1 cellular context compared by ENCODE assay signal in the genomic region with DNA sequence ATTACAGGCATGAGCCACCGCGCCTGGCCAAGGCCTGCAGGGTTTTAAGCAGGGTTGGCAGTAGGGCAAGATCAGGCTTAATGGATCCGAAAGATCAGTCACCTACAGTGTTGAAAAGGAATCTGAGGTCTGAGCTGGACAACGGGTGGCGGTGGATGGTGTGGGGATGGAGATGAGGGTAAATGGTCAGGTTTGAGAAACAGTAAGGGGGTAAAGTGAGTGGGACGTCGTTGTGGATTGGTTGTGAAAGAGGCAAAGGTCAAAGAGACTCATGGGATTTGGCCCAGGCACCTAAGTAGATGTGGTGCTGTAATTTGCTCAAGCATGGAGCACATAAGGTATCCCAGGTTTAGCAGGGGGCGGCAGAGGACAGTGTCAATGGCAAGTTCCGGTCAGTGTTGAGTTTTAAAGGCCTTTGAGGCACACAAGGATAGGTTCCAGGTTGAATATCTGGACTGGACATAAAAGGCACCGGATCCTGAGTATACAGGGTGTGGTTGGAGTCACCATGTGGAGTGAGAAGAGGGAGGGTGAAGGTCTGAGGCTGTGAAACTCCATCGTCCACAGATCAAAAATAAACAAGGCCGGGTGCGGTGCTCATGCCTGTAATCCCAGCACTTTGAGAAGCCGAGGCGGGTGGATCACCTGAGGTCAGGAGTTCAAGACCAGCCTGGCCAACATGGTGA.
A peak's percentile ranks its signal among the peaks of the same experiment; 100 is the strongest.
TF ChIP-seq lines count a peak whose summit lies in the region.

No MANE protein-coding gene starts in this region.

TF ChIP-seq in K562, 482 proteins besides CTCF, POLR2A, EP300 and RAD21 (continued from another document):
- TF ChIP-seq XRCC5 (IDR thresholded peaks at IDR 0.05; ENCODE audit: low read depth, low read length) (no peak), PRMT5 (CRISPR knock-in tag; IDR thresholded peaks at IDR 0.05) (no peak), SMARCA5 (IDR thresholded peaks at IDR 0.05) (no peak; the same call in 1 of the 2 replicates), SP2 (IDR thresholded peaks at IDR 0.05; ENCODE audit: extremely low read depth, low read depth, low read length, poor library complexity, severe bottlenecking) (no peak), C11orf30 (IDR thresholded peaks at IDR 0.05; ENCODE audit: low read depth) (no peak), NFRKB (IDR thresholded peaks at IDR 0.05; ENCODE audit: low read depth) (no peak), PCBP2 (IDR thresholded peaks at IDR 0.05; ENCODE audit: low read depth, low read length, poor library complexity, severe bottlenecking) (no peak), XRCC3 (IDR thresholded peaks at IDR 0.05) (no peak), KDM4B (IDR thresholded peaks at IDR 0.05; ENCODE audit: borderline replicate concordance in 2 of 2, low read depth in 1 of 2) (no peak), ZNF23 (CRISPR knock-in tag; IDR thresholded peaks at IDR 0.05) (no peak), CREB1 (IDR thresholded peaks at IDR 0.05) (no peak), CREB1 (CRISPR knock-in tag; IDR thresholded peaks at IDR 0.05) (no peak), EP400 (IDR thresholded peaks at IDR 0.05) (peak; percentile 49; the same call in 1 of the 2 replicates), HMGN3 (IDR thresholded peaks at IDR 0.05; ENCODE audit: borderline replicate concordance, extremely low read depth, insufficient read length, low read depth, low read length) (no peak), ZNF699 (CRISPR knock-in tag; IDR thresholded peaks at IDR 0.05; ENCODE audit: insufficient replicate concordance) (no peak), NCOR1 (IDR thresholded peaks at IDR 0.05) (no peak), ZNF449 (CRISPR knock-in tag; IDR thresholded peaks at IDR 0.05) (no peak), KLF13 (tag; IDR thresholded peaks at IDR 0.05; ENCODE audit: borderline replicate concordance, low read depth) (no peak), ZBTB1 (CRISPR knock-in tag; IDR thresholded peaks at IDR 0.05; ENCODE audit: borderline replicate concordance, low read depth) (no peak)
- TF ChIP-seq, protein P1, sequence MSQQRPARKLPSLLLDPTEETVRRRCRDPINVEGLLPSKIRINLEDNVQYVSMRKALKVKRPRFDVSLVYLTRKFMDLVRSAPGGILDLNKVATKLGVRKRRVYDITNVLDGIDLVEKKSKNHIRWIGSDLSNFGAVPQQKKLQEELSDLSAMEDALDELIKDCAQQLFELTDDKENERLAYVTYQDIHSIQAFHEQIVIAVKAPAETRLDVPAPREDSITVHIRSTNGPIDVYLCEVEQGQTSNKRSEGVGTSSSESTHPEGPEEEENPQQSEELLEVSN (IDR thresholded peaks at IDR 0.05; ENCODE audit: borderline replicate concordance in 1 of 2, extremely low read depth in 1 of 2, insufficient read depth in 1 of 2, insufficient read length in 1 of 2, low read depth in 1 of 2, low read length in 1 of 2, poor library complexity in 1 of 2, severe bottlenecking in 1 of 2): no peak
